1 cellular context compared by ENCODE assay signal in the genomic region with DNA sequence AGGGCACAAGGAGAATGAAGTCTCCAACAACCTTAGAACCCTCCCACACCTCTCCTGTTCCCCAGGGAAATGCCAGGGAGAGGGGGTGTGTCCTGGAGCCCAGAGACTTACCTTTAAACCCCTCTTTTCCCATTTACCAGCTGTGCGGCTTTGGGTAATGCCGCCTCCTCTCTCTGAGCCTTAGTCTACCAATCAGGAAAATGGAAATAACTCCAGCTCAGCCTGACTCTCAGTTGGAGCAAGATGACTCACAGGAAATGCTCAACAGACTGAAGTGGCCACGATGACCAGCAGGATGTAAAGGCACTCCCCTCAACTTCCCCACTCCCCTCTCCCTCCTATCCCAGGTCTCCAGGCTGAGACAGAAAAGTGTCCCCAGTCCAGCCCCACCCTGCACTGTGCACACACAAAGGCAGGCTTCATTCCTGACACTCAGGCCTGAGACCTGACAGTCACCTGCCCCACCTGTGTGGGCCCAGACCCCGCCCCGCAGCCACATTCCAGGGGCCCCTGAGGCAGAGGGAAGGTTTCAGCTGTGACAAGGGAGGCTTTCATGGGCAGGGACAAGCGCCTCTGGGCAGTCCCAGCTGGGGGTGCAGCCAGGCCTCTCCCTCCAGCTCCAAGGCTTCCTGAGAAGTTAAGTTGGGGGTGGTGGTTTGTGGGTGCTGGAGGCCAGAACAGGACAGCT.
TF ChIP-seq lines count a peak whose summit lies in the region.

No MANE protein-coding gene starts in this region.

TF ChIP-seq in HEK293, 187 proteins besides CTCF, POLR2A, EP300 and RAD21 (continued from another document):
- TF ChIP-seq, protein P1, sequence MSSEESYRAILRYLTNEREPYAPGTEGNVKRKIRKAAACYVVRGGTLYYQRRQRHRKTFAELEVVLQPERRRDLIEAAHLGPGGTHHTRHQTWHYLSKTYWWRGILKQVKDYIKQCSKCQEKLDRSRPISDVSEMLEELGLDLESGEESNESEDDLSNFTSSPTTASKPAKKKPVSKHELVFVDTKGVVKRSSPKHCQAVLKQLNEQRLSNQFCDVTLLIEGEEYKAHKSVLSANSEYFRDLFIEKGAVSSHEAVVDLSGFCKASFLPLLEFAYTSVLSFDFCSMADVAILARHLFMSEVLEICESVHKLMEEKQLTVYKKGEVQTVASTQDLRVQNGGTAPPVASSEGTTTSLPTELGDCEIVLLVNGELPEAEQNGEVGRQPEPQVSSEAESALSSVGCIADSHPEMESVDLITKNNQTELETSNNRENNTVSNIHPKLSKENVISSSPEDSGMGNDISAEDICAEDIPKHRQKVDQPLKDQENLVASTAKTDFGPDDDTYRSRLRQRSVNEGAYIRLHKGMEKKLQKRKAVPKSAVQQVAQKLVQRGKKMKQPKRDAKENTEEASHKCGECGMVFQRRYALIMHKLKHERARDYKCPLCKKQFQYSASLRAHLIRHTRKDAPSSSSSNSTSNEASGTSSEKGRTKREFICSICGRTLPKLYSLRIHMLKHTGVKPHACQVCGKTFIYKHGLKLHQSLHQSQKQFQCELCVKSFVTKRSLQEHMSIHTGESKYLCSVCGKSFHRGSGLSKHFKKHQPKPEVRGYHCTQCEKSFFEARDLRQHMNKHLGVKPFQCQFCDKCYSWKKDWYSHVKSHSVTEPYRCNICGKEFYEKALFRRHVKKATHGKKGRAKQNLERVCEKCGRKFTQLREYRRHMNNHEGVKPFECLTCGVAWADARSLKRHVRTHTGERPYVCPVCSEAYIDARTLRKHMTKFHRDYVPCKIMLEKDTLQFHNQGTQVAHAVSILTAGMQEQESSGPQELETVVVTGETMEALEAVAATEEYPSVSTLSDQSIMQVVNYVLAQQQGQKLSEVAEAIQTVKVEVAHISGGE (tag by site-specific recombination; conservative IDR thresholded peaks at IDR 0.05; ENCODE audit: low read depth): no peak
- TF ChIP-seq WT1 (tag by site-specific recombination; IDR thresholded peaks at IDR 0.05): peak; percentile 56
- peak; percentile 37 for TF ChIP-seq GLIS2 (tag by site-specific recombination; IDR thresholded peaks at IDR 0.05)
- no peak for TF ChIP-seq ZNF394 (tag by site-specific recombination; IDR thresholded peaks at IDR 0.05; ENCODE audit: borderline replicate concordance)
- TF ChIP-seq ZNF664 (tag by site-specific recombination; IDR thresholded peaks at IDR 0.05): no peak
